In the genomic region with DNA sequence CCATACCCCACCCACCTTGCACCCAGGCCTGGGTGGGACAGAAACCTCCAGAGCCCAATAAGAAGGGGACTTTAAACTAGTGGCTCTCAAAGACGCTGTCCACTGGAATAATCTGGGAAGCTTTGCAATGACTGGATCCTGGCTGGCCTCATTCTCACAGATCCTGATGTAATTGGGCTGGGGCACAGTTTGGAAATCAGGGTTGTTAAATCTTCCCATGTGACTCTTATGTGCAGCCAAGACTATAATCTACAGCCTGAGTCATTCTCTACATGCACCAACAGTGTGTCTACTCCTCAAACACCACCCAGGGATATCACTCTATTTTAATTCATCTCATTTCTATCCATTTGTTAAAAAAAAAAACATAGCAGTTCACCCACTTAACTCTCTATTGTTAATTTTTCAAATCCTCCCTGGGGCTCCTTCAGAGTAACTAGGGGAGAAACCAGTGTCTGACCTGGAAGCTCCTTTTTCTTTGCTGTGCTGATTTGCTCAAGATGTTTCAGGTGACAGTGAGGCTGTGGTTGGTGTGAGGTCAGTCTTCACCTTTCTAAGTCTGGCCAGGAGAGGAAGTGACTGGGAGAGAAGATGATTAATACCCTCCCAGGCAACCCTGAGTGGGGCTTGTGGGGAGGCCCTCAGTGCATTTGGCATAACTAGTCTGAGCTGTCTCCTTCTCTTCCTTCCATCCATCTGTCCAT, we compare ENCODE assay signal across 14 cellular contexts.
DNase-seq lines count a peak whose midpoint lies in the region; ATAC-seq lines count a peak whose summit lies in the region.
"Had no signal": no experiment of that assay in that cellular context is flagged by ENCODE, and none has a peak within 500 bp of the region (broad histone marks: within the 10 kb centered on the region; RNA-seq: fewer than 3 reads in every experiment).

No MANE protein-coding gene starts in this region.

- no peaks in the 10 kb centered on the region for H3K27me3 Mint-ChIP-seq in stimulated activated naive CD8-positive, alpha-beta T cell treated with anti-CD3 and anti-CD28 coated beads, Interleukin-15, amount 100 ng/mL, for 72 hours
- H3K27me3 Mint-ChIP-seq: CD4-positive, CD25-positive, alpha-beta regulatory T cell had no signal

- no peaks in the 10 kb centered on the region for H3K9me3 Mint-ChIP-seq in stimulated activated naive CD8-positive, alpha-beta T cell treated with anti-CD3 and anti-CD28 coated beads, Interleukin-15, amount 100 ng/mL, for 72 hours
- H3K9me3 Mint-ChIP-seq: CD4-positive, CD25-positive, alpha-beta regulatory T cell had no signal

- peak overlapping the region in 1 of 2 donors; percentile 15 for H3K4me3 Mint-ChIP-seq in stimulated activated naive CD8-positive, alpha-beta T cell treated with anti-CD3 and anti-CD28 coated beads, Interleukin-15, amount 100 ng/mL, for 72 hours
- H3K4me3 Mint-ChIP-seq: CD4-positive, CD25-positive, alpha-beta regulatory T cell had no signal

- peaks cover 12% of the 10 kb centered on the region for H3K4me1 Mint-ChIP-seq in stimulated activated naive CD8-positive, alpha-beta T cell treated with anti-CD3 and anti-CD28 coated beads, Interleukin-15, amount 100 ng/mL, for 72 hours
- H3K4me1 Mint-ChIP-seq: CD4-positive, CD25-positive, alpha-beta regulatory T cell had no signal

- peak; percentile 24 to 55 for ATAC-seq in activated CD4-positive, CD25-positive, alpha-beta regulatory T cell treated with anti-CD3 and anti-CD28 coated beads, Interleukin-2, amount 50 U/mL, for 24 hours
- ATAC-seq in HG03378 (IDR thresholded peaks at IDR 0.05; ENCODE audit: unreplicated experiment): peak; percentile 90
- peak; percentile 89 to 97 for ATAC-seq in left cardiac atrium
- ATAC-seq in stimulated activated naive CD8-positive, alpha-beta T cell treated with anti-CD3 and anti-CD28 coated beads, Interleukin-15, amount 100 ng/mL, for 72 hours: peak; percentile 79

- intact Hi-C loops in left cardiac atrium (cut with DNase I): no loop called here

- no peak for DNase-seq in activated CD4-positive, CD25-positive, alpha-beta regulatory T cell treated with anti-CD3 and anti-CD28 coated beads, Interleukin-2, amount 50 U/mL, for 72 hours
- no peak for DNase-seq in left cardiac atrium
- peak in 1 of 2 donors; percentile 15 for DNase-seq in stimulated activated naive CD8-positive, alpha-beta T cell treated with anti-CD3 and anti-CD28 coated beads, Interleukin-15, amount 100 ng/mL, for 72 hours
- DNase-seq in activated CD4-positive, alpha-beta T cell treated with anti-CD3 and anti-CD28 coated beads, Interleukin-2, amount 50 U/mL, for 4 hours: no peak
- DNase-seq in activated naive CD4-positive, alpha-beta T cell treated with anti-CD3 and anti-CD28 coated beads, Interleukin-2, amount 50 U/mL, for 16 hours: no peak
- DNase-seq in central memory CD4-positive, alpha-beta T cell: no peak
- DNase-seq: activated CD8-positive, alpha-beta memory T cell treated with anti-CD3 and anti-CD28 coated beads, Interleukin-2, amount 50 U/mL, for 4 hours; CD4-positive, CD25-positive, alpha-beta regulatory T cell; KBM-7; mammary epithelial cell; NCI-H1417 treated with DMSO at 0.1 percent for 48 hours; NCI-H446 treated with DMSO at 0.1 percent for 48 hours had no signal

- H3K27ac Mint-ChIP-seq in stimulated activated naive CD8-positive, alpha-beta T cell treated with anti-CD3 and anti-CD28 coated beads, Interleukin-15, amount 100 ng/mL, for 72 hours: no peak overlapping the region
- H3K27ac Mint-ChIP-seq: CD4-positive, CD25-positive, alpha-beta regulatory T cell had no signal

Comparison
In these comparisons a context has a peak if more than half of its experiments do, and no peak if none do; other contexts are left out.
1. ATAC-seq: peak in every context shown above with its lines; median percentile 93 in left cardiac atrium; 90 in HG03378; 79 in stimulated activated naive CD8-positive, alpha-beta T cell treated with anti-CD3 and anti-CD28 coated beads, Interleukin-15, amount 100 ng/mL, for 72 hours; 40 in activated CD4-positive, CD25-positive, alpha-beta regulatory T cell treated with anti-CD3 and anti-CD28 coated beads, Interleukin-2, amount 50 U/mL, for 24 hours.